In genomic region chr18:22667616-22668422, GRCh38 we compare ENCODE assay signal across 1 cellular context.
A peak's percentile ranks its signal among the peaks of the same experiment; 100 is the strongest.
TF ChIP-seq lines count a peak whose summit lies in the region.

No MANE protein-coding gene starts in this region.

TF ChIP-seq in K562, 482 proteins besides CTCF, POLR2A, EP300 and RAD21 (continued from another document and continues in another):
- TF ChIP-seq ARID3A (IDR thresholded peaks at IDR 0.05; ENCODE audit: borderline replicate concordance, low read depth, low read length): peak; percentile 76; the same call in 1 of the 2 replicates
- TF ChIP-seq ZNF395 (CRISPR knock-in tag; IDR thresholded peaks at IDR 0.05): no peak
- TF ChIP-seq CBX1 (IDR thresholded peaks at IDR 0.05; ENCODE audit: low read depth): no peak
- TF ChIP-seq GABPB2 (CRISPR knock-in tag; conservative IDR thresholded peaks at IDR 0.05): no peak
- no peak for TF ChIP-seq BRF1 (IDR thresholded peaks at IDR 0.05; ENCODE audit: borderline replicate concordance, extremely low read depth, insufficient read length)
- no peak for TF ChIP-seq SAP30 (IDR thresholded peaks at IDR 0.05; ENCODE audit: borderline replicate concordance, insufficient read depth, low read depth, low read length, poor library complexity, severe bottlenecking)
- TF ChIP-seq KAT7 (CRISPR knock-in tag; IDR thresholded peaks at IDR 0.05; ENCODE audit: borderline replicate concordance): no peak
- no peak for TF ChIP-seq MCM3 (IDR thresholded peaks at IDR 0.05)
- TF ChIP-seq MTA3 (IDR thresholded peaks at IDR 0.05; ENCODE audit: borderline replicate concordance): peak; percentile 87; the same call in 1 of the 2 replicates
- TF ChIP-seq NRF1 (conservative IDR thresholded peaks at IDR 0.05 in 1 of 2, IDR thresholded peaks at IDR 0.05 in 1 of 2): no peak
- no peak for TF ChIP-seq BMI1 (IDR thresholded peaks at IDR 0.05; ENCODE audit: low read length)
- TF ChIP-seq ZNF280A (IDR thresholded peaks at IDR 0.05; ENCODE audit: low read depth, partially characterized antibody): no peak
- no peak for TF ChIP-seq ASH1L (IDR thresholded peaks at IDR 0.05; ENCODE audit: borderline replicate concordance, low read depth, partially characterized antibody)
- TF ChIP-seq CHD2 (IDR thresholded peaks at IDR 0.05; ENCODE audit: low read depth, low read length): no peak
- no peak for TF ChIP-seq PCBP2 (IDR thresholded peaks at IDR 0.05; ENCODE audit: low read depth, low read length, poor library complexity, severe bottlenecking)
- TF ChIP-seq SNRNP70 (optimal IDR thresholded peaks at IDR 0.05; ENCODE audit: low read depth, low read length): no peak
- TF ChIP-seq PRMT5 (CRISPR knock-in tag; IDR thresholded peaks at IDR 0.05): no peak
- TF ChIP-seq REST (CRISPR knock-in tag; IDR thresholded peaks at IDR 0.05; ENCODE audit: low read depth): no peak
- no peak for TF ChIP-seq FOXA3 (CRISPR knock-in tag; conservative IDR thresholded peaks at IDR 0.05 in 1 of 2, IDR thresholded peaks at IDR 0.05 in 1 of 2)
- TF ChIP-seq TFAM (CRISPR knock-in tag; conservative IDR thresholded peaks at IDR 0.05): no peak
- TF ChIP-seq EHMT2 (IDR thresholded peaks at IDR 0.05): peak; percentile 81
- TF ChIP-seq TGIF2 (CRISPR knock-in tag; IDR thresholded peaks at IDR 0.05): no peak
- TF ChIP-seq STAT6 (CRISPR knock-in tag; IDR thresholded peaks at IDR 0.05): no peak
- no peak for TF ChIP-seq ZNF398 (CRISPR knock-in tag; IDR thresholded peaks at IDR 0.05)
- no peak for TF ChIP-seq TAF15 (IDR thresholded peaks at IDR 0.05; ENCODE audit: low read depth, low read length)
- no peak for TF ChIP-seq CBFB (CRISPR knock-in tag; IDR thresholded peaks at IDR 0.05)
- no peak for TF ChIP-seq NR2C2 (CRISPR knock-in tag; IDR thresholded peaks at IDR 0.05)
- TF ChIP-seq NR2C2 (tag; IDR thresholded peaks at IDR 0.05): no peak
- TF ChIP-seq BACH1 (tag; IDR thresholded peaks at IDR 0.05): 0 out of 2 replicates have a peak, but pooled peaks have one; percentile 23
- TF ChIP-seq PCBP1 (IDR thresholded peaks at IDR 0.05; ENCODE audit: low read depth, low read length, poor library complexity, severe bottlenecking): no peak
- peak; percentile 90 for TF ChIP-seq FOS (IDR thresholded peaks at IDR 0.05; ENCODE audit: extremely low read depth, insufficient read length)
- TF ChIP-seq ETV6 (IDR thresholded peaks at IDR 0.05; ENCODE audit: borderline replicate concordance in 1 of 2, low read depth in 2 of 2, low read length in 1 of 2): no peak
- TF ChIP-seq ETV6 (CRISPR knock-in tag; IDR thresholded peaks at IDR 0.05; ENCODE audit: borderline replicate concordance): no peak
- no peak for TF ChIP-seq ZNF274 (IDR thresholded peaks at IDR 0.05; ENCODE audit: borderline replicate concordance, low read depth, low read length)
- peak in 1 of 2 experiments; percentile 83; a peak in 2 of 4 replicates for TF ChIP-seq RCOR1 (IDR thresholded peaks at IDR 0.05; ENCODE audit: borderline replicate concordance in 1 of 2, low read depth in 2 of 2, low read length in 2 of 2)
- no peak for TF ChIP-seq HSF4 (CRISPR knock-in tag; IDR thresholded peaks at IDR 0.05; ENCODE audit: borderline replicate concordance)
- TF ChIP-seq ZZZ3 (IDR thresholded peaks at IDR 0.05): no peak
- no peak for TF ChIP-seq SREBF1 (IDR thresholded peaks at IDR 0.05; ENCODE audit: borderline replicate concordance, low read depth, low read length)
- TF ChIP-seq ZNF561 (CRISPR knock-in tag; conservative IDR thresholded peaks at IDR 0.05): no peak
- no peak for TF ChIP-seq THRAP3 (IDR thresholded peaks at IDR 0.05; ENCODE audit: borderline replicate concordance)
- peak; percentile 46; the same call in 1 of the 2 replicates for TF ChIP-seq MYNN (IDR thresholded peaks at IDR 0.05)
- no peak for TF ChIP-seq MYNN (CRISPR knock-in tag; IDR thresholded peaks at IDR 0.05)
- no peak for TF ChIP-seq ADNP (tag; IDR thresholded peaks at IDR 0.05)
- TF ChIP-seq UBTF (IDR thresholded peaks at IDR 0.05; ENCODE audit: borderline replicate concordance in 1 of 2, low read depth in 2 of 2, low read length in 2 of 2): no peak
- no peak for TF ChIP-seq LARP7 (IDR thresholded peaks at IDR 0.05)
- no peak for TF ChIP-seq NKRF (IDR thresholded peaks at IDR 0.05; ENCODE audit: borderline replicate concordance)
- TF ChIP-seq MCM5 (IDR thresholded peaks at IDR 0.05; ENCODE audit: low read depth): no peak
- no peak for TF ChIP-seq ZC3H4 (CRISPR knock-in tag; IDR thresholded peaks at IDR 0.05; ENCODE audit: borderline replicate concordance)
- no peak for TF ChIP-seq ZNF778 (CRISPR knock-in tag; IDR thresholded peaks at IDR 0.05)
- TF ChIP-seq ZNF174 (CRISPR knock-in tag; IDR thresholded peaks at IDR 0.05): no peak
- TF ChIP-seq LCOR (CRISPR knock-in tag; IDR thresholded peaks at IDR 0.05): peak; percentile 69; the same call in 1 of the 2 replicates
- no peak for TF ChIP-seq POU5F1 (IDR thresholded peaks at IDR 0.05; ENCODE audit: borderline replicate concordance, low read depth, low read length, partially characterized antibody)
